ENCODE assay signal across 2 cellular contexts in the genomic region with DNA sequence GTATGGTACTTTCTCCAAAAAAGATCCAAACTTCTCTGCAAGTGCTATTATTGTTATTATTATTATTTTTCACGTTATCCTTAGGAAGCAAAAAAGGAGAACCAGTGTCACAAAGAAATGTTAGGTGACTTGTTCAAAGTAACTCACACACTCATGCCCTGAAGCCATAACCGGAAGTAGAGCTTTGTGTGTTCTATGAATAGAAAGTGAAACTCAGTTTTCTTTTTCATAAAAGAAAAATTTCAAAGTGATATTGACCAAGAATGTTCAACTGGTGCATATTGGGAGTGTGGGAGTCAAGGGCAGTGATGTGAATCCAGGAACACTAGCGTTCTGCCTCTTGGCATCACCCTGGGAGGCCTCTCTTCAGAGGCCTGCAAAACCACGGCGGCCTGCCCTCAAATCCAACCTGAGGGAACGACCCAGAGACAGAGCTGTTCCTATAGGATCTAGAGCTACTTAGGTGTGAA.
TF ChIP-seq lines count a peak whose summit lies in the region.

No MANE protein-coding gene starts in this region.

TF ChIP-seq in SK-N-SH, 30 proteins besides CTCF, POLR2A, EP300 and RAD21 (continued from another document):
- TF ChIP-seq, protein P1, sequence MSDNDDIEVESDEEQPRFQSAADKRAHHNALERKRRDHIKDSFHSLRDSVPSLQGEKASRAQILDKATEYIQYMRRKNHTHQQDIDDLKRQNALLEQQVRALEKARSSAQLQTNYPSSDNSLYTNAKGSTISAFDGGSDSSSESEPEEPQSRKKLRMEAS (IDR thresholded peaks at IDR 0.05; ENCODE audit: low read depth) = no peak
- TF ChIP-seq FOXM1 (IDR thresholded peaks at IDR 0.05; ENCODE audit: low read depth) = no peak
- no peak for TF ChIP-seq POLR2AphosphoS5 (IDR thresholded peaks at IDR 0.05; ENCODE audit: low read depth, low read length)
- no peak for TF ChIP-seq RCOR1 (IDR thresholded peaks at IDR 0.05; ENCODE audit: low read length)
- TF ChIP-seq, protein P2, sequence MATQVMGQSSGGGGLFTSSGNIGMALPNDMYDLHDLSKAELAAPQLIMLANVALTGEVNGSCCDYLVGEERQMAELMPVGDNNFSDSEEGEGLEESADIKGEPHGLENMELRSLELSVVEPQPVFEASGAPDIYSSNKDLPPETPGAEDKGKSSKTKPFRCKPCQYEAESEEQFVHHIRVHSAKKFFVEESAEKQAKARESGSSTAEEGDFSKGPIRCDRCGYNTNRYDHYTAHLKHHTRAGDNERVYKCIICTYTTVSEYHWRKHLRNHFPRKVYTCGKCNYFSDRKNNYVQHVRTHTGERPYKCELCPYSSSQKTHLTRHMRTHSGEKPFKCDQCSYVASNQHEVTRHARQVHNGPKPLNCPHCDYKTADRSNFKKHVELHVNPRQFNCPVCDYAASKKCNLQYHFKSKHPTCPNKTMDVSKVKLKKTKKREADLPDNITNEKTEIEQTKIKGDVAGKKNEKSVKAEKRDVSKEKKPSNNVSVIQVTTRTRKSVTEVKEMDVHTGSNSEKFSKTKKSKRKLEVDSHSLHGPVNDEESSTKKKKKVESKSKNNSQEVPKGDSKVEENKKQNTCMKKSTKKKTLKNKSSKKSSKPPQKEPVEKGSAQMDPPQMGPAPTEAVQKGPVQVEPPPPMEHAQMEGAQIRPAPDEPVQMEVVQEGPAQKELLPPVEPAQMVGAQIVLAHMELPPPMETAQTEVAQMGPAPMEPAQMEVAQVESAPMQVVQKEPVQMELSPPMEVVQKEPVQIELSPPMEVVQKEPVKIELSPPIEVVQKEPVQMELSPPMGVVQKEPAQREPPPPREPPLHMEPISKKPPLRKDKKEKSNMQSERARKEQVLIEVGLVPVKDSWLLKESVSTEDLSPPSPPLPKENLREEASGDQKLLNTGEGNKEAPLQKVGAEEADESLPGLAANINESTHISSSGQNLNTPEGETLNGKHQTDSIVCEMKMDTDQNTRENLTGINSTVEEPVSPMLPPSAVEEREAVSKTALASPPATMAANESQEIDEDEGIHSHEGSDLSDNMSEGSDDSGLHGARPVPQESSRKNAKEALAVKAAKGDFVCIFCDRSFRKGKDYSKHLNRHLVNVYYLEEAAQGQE (IDR thresholded peaks at IDR 0.05; ENCODE audit: low read depth, low read length) = no peak
- no peak for TF ChIP-seq GATA2 (CRISPR knock-in tag; IDR thresholded peaks at IDR 0.05)
TF ChIP-seq in SK-N-SH: peak in this region for 0.

TF ChIP-seq in SK-N-SH treated with all-trans-retinoic acid at 6 μM for 48 hours, 23 proteins besides CTCF, POLR2A, EP300 and RAD21 (continued from another document):
- TF ChIP-seq, protein P3, sequence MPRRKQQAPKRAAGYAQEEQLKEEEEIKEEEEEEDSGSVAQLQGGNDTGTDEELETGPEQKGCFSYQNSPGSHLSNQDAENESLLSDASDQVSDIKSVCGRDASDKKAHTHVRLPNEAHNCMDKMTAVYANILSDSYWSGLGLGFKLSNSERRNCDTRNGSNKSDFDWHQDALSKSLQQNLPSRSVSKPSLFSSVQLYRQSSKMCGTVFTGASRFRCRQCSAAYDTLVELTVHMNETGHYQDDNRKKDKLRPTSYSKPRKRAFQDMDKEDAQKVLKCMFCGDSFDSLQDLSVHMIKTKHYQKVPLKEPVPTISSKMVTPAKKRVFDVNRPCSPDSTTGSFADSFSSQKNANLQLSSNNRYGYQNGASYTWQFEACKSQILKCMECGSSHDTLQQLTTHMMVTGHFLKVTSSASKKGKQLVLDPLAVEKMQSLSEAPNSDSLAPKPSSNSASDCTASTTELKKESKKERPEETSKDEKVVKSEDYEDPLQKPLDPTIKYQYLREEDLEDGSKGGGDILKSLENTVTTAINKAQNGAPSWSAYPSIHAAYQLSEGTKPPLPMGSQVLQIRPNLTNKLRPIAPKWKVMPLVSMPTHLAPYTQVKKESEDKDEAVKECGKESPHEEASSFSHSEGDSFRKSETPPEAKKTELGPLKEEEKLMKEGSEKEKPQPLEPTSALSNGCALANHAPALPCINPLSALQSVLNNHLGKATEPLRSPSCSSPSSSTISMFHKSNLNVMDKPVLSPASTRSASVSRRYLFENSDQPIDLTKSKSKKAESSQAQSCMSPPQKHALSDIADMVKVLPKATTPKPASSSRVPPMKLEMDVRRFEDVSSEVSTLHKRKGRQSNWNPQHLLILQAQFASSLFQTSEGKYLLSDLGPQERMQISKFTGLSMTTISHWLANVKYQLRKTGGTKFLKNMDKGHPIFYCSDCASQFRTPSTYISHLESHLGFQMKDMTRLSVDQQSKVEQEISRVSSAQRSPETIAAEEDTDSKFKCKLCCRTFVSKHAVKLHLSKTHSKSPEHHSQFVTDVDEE (CRISPR knock-in tag; IDR thresholded peaks at IDR 0.05) = no peak
- no peak for TF ChIP-seq BACH2 (CRISPR knock-in tag; IDR thresholded peaks at IDR 0.05; ENCODE audit: borderline replicate concordance)
- TF ChIP-seq RARB (CRISPR knock-in tag; IDR thresholded peaks at IDR 0.05) = no peak
- TF ChIP-seq ZFP3 (CRISPR knock-in tag; IDR thresholded peaks at IDR 0.05) = no peak
- TF ChIP-seq, protein P4, sequence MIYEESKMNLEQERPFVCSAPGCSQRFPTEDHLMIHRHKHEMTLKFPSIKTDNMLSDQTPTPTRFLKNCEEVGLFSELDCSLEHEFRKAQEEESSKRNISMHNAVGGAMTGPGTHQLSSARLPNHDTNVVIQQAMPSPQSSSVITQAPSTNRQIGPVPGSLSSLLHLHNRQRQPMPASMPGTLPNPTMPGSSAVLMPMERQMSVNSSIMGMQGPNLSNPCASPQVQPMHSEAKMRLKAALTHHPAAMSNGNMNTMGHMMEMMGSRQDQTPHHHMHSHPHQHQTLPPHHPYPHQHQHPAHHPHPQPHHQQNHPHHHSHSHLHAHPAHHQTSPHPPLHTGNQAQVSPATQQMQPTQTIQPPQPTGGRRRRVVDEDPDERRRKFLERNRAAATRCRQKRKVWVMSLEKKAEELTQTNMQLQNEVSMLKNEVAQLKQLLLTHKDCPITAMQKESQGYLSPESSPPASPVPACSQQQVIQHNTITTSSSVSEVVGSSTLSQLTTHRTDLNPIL (CRISPR knock-in tag; IDR thresholded peaks at IDR 0.05; ENCODE audit: low read depth) = no peak
- no peak for TF ChIP-seq ESRRG (CRISPR knock-in tag; IDR thresholded peaks at IDR 0.05)
- TF ChIP-seq ISL1 (CRISPR knock-in tag; IDR thresholded peaks at IDR 0.05) = no peak
- TF ChIP-seq, protein P5, sequence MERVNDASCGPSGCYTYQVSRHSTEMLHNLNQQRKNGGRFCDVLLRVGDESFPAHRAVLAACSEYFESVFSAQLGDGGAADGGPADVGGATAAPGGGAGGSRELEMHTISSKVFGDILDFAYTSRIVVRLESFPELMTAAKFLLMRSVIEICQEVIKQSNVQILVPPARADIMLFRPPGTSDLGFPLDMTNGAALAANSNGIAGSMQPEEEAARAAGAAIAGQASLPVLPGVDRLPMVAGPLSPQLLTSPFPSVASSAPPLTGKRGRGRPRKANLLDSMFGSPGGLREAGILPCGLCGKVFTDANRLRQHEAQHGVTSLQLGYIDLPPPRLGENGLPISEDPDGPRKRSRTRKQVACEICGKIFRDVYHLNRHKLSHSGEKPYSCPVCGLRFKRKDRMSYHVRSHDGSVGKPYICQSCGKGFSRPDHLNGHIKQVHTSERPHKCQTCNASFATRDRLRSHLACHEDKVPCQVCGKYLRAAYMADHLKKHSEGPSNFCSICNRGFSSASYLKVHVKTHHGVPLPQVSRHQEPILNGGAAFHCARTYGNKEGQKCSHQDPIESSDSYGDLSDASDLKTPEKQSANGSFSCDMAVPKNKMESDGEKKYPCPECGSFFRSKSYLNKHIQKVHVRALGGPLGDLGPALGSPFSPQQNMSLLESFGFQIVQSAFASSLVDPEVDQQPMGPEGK (CRISPR knock-in tag; IDR thresholded peaks at IDR 0.05; ENCODE audit: borderline replicate concordance) = no peak
- TF ChIP-seq ZC3H10 (CRISPR knock-in tag; IDR thresholded peaks at IDR 0.05) = no peak
- no peak for TF ChIP-seq OSR1 (CRISPR knock-in tag; IDR thresholded peaks at IDR 0.05)
- TF ChIP-seq ARNTL (CRISPR knock-in tag; IDR thresholded peaks at IDR 0.05; ENCODE audit: borderline replicate concordance, low read depth) = no peak
- no peak for TF ChIP-seq ZNF8 (CRISPR knock-in tag; IDR thresholded peaks at IDR 0.05)
